ENCODE assay signal across 6 cellular contexts in the genomic region with DNA sequence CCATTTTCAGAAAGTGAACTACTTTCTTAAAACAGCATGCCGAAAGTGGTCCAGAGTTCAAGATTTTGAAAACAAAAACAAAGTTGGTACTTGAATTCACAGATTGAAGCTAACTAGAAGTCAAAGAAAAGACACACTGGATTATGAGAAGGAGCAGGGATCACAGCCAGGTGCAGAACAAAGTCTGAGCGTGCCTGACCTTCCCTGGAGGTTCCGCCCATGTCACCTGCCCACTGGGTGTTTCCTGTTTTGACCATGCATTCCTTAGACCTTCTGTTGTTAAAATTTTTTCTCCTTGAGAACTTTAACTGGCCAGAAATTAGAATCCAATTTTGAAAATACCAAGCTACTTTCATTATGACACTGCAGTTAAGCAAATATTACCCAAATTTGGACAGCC. TPM values are rescaled to one million over a fixed set of nuclear protein-coding genes. Genes with fewer than 3 reads are reported as not detected.
"Had no signal": no experiment of that assay in that cellular context is flagged by ENCODE, and none has a peak within 500 bp of the region (broad histone marks: within the 10 kb centered on the region; RNA-seq: fewer than 3 reads in every experiment).

No MANE protein-coding gene starts in this region.

RNA-seq across cellular contexts. Expression of a gene that starts 34.2 kb away (rescaled TPM):
- total RNA-seq: GM23248, H1, H4, H7, H9 had no signal
- polyA plus RNA-seq: GM23248 had no signal

RNA-seq across cellular contexts. Expression of a gene that starts 56.5 kb away (rescaled TPM):
- total RNA-seq: GM23248, H4, HFFc6 had no signal
- polyA plus RNA-seq: GM23248 had no signal
